1 cellular context compared by ENCODE assay signal in genomic region chr15:73626072-73626471, GRCh38.
A peak's percentile ranks its signal among the peaks of the same experiment; 100 is the strongest.
TF ChIP-seq lines count a peak whose summit lies in the region.

No MANE protein-coding gene starts in this region.

TF ChIP-seq in HEK293, 187 proteins besides CTCF, POLR2A, EP300 and RAD21:
- TF ChIP-seq ZNF660 (tag by site-specific recombination; IDR thresholded peaks at IDR 0.05) = peak; percentile 38; the same call in 1 of the 2 replicates
- peak; percentile 42; the same call in 1 of the 2 replicates for TF ChIP-seq ZNF600 (tag by site-specific recombination; IDR thresholded peaks at IDR 0.05)
- no peak for TF ChIP-seq ZBTB26 (tag by site-specific recombination; optimal IDR thresholded peaks at IDR 0.05)
- TF ChIP-seq PRDM6 (tag by site-specific recombination; IDR thresholded peaks at IDR 0.05) = peak; percentile 85
TF ChIP-seq in HEK293: peak in this region for 3.
